Comparison of ENCODE assay signal across 8 cellular contexts in the genomic region with DNA sequence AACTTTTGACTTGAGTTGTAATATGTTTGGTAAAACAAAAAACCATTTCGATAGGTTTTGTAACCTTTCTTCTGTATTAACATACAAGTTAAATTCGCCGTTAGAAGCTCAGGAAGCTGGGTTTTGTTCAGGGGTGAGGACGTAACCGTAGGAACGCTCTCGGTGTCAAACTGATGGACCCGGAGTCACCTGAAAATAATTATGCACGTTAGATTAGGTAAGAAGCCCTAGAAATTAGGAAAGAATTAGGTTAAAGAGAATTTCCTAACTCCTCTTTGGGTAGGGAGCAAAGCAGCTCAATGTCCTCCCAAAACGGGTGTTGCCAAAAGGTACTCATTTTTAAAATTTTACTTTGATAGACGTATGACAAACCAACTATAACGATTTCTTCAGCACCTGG. TPM values are rescaled to one million over a fixed set of nuclear protein-coding genes. Genes with fewer than 3 reads are reported as not detected.
DNase-seq lines count a peak whose midpoint lies in the region; TF ChIP-seq lines count a peak whose summit lies in the region.

No MANE protein-coding gene starts in this region.

- peak overlapping the region; percentile 87 for H3K27ac Mint-ChIP-seq in HFFc6

- TF ChIP-seq CTCF in AG04450 (IDR thresholded peaks at IDR 0.05; ENCODE audit: low read depth, low read length), result no peak
- no peak for TF ChIP-seq CTCF in HFFc6 (IDR thresholded peaks at IDR 0.05)
- no peak for TF ChIP-seq CTCF in breast epithelium (IDR thresholded peaks at IDR 0.05)

- H3K36me3 ChIP-seq in breast epithelium, result no peaks in the 10 kb centered on the region
- no peaks in the 10 kb centered on the region for H3K36me3 ChIP-seq in muscle layer of colon (ENCODE audit: insufficient read depth, low read length)

- peaks cover 54% of the 10 kb centered on the region for H3K4me1 Mint-ChIP-seq in HFFc6 (ENCODE audit: low read depth)

- no peaks in the 10 kb centered on the region for H3K9me3 Mint-ChIP-seq in HFFc6

- DNase-seq in AG04450 (ENCODE audit: low read depth, low spot score) (no peak), HFFc6 (no peak), breast epithelium (ENCODE audit: low spot score in 2 of 2) (no peak), NCI-H1048 (lab: John Stamatoyannopoulos, UW) (no peak), head of caudate nucleus (no peak), UCSD-AML1 (lab: John Stamatoyannopoulos, UW; ENCODE audit: unreplicated experiment) (no peak)
- no peak for DNase-seq in stimulated activated CD4-positive, alpha-beta T cell treated with anti-CD3 and anti-CD28 coated beads, Interleukin-4, amount 100 ng/mL, for 4 hours

- no peaks in the 10 kb centered on the region; the same call in 1 of the 2 replicates for H3K27me3 Mint-ChIP-seq in HFFc6 (ENCODE audit: insufficient read depth)

- POLR2A ChIA-PET in AG04450 (lab: Yijun Ruan, JAX), result interaction anchor here (0.6 to 3.5 kb wide), 3 partner anchors 11 to 788 kb away, joined by 4 to 32 read pairs (median 5); partner anchors contain the start of gene STAG1

- H3K36me3 Mint-ChIP-seq in HFFc6 (ENCODE audit: low read depth), result peaks cover 9% of the 10 kb centered on the region

- H3K27me3 ChIP-seq in AG04450 (ENCODE audit: control insufficient read depth, insufficient read depth, low read length) (no peaks in the 10 kb centered on the region), breast epithelium (no peaks in the 10 kb centered on the region), muscle layer of colon (ENCODE audit: control insufficient read depth in 1 of 2, insufficient read depth in 2 of 2, low read length in 2 of 2) (no peaks in the 10 kb centered on the region)

- peak overlapping the region; percentile 87 for H3K27ac ChIP-seq in AG04450 (ENCODE audit: low read depth, low read length)
- H3K27ac ChIP-seq in breast epithelium, result peak overlapping the region; percentile 93 to 99
- H3K27ac ChIP-seq in muscle layer of colon (ENCODE audit: low read depth, low read length), result peak overlapping the region; percentile 90

- peak overlapping the region; percentile 98 for H3K4me3 Mint-ChIP-seq in HFFc6

- CTCF ChIA-PET in AG04450 (lab: Charles Lee), result interaction anchor here (1.1 to 5.2 kb wide), 2 partner anchors 110 to 151 kb away, joined by 6 to 32 read pairs; partner anchors contain the start of gene STAG1

- intact Hi-C loops in breast epithelium (cut with DNase I; ENCODE audit: low total_unique reads), result no loop called here
- intact Hi-C loops in head of caudate nucleus (cut with DNase I), result loop anchor here (5.0 kb wide), 1 partner anchor 111 kb away; the partner anchor contains the start of gene STAG1

- H3K4me3 ChIP-seq in AG04450 (ENCODE audit: low read depth, low read length) (peak overlapping the region; percentile 91), breast epithelium (peak overlapping the region; percentile 59 to 96 (median 88)), muscle layer of colon (ENCODE audit: low read depth in 1 of 2, low read length in 2 of 2) (peak overlapping the region; percentile 89 to 95)

- TF ChIP-seq POLR2A in breast epithelium (IDR thresholded peaks at IDR 0.05), result no peak

- H3K9ac ChIP-seq in muscle layer of colon (ENCODE audit: low read length), result peak overlapping the region; percentile 56

- peaks cover 3% of the 10 kb centered on the region; the same call in 1 of the 2 replicates for H3K9me3 ChIP-seq in AG04450 (ENCODE audit: control insufficient read depth, insufficient read depth, low read length)
- H3K9me3 ChIP-seq in breast epithelium, result no peaks in the 10 kb centered on the region
- no peaks in the 10 kb centered on the region for H3K9me3 ChIP-seq in muscle layer of colon (ENCODE audit: low read length)

- H3K4me1 ChIP-seq in breast epithelium (no peaks in the 10 kb centered on the region), muscle layer of colon (ENCODE audit: insufficient read depth, low read length) (peaks cover 20% of the 10 kb centered on the region)

RNA-seq across cellular contexts. Expression of gene NCK1, which starts 0.9 kb away (rescaled TPM):
- 44.0 and 67.7 TPM in 2 replicates for polyA plus RNA-seq in AG04450 (2011; rRNA removed)
- 23.9 and 46.1 TPM in 2 replicates for polyA minus RNA-seq in AG04450 (2011; rRNA and poly(A)+ RNA removed)
- total RNA-seq in HFFc6 (2021; fragmentation: NEBNext Ultra II Directional; extraction: Animal tissue kit (Norgen Biotek cat#: 25700)), result 10 to 100 TPM; 37.3 to 48.3 (median 40.8) TPM
- 10 to 100 TPM; 62.3 to 77.0 (median 75.5) TPM for total RNA-seq in breast epithelium

RNA-seq across cellular contexts. Expression of gene SLC35G2, which starts 44.0 kb away (rescaled TPM):
- polyA plus RNA-seq in AG04450 (2011; rRNA removed), result 13.3 and 18.1 TPM in 2 replicates
- 5.2 and 9.3 TPM in 2 replicates for polyA minus RNA-seq in AG04450 (2011; rRNA and poly(A)+ RNA removed)
- 10 to 100 TPM; 19.4 to 23.9 (median 22.1) TPM for total RNA-seq in HFFc6 (2021; fragmentation: NEBNext Ultra II Directional; extraction: Animal tissue kit (Norgen Biotek cat#: 25700))
- total RNA-seq in breast epithelium, result 1 to 10 TPM; 6.0 to 9.5 (median 9.3) TPM
